In genomic region chr4:184853385-184853784, GRCh38 we compare ENCODE assay signal across 23 cellular contexts.
"Had no signal": no experiment of that assay in that cellular context is flagged by ENCODE, and none has a peak within 500 bp of the region (broad histone marks: within the 10 kb centered on the region; RNA-seq: fewer than 3 reads in every experiment).

No MANE protein-coding gene starts in this region.

- DNase-seq: Kasumi-1, MM.1S, NCI-H1092 treated with DMSO at 0.1 percent for 48 hours, NCI-H1436, NCI-H187, NCI-H2029, NCI-H2081 treated with DMSO at 0.1 percent for 48 hours, NCI-H2171, NCI-H226, NCI-H446, NCI-H510A, NCI-H524 treated with DMSO at 0.1 percent for 48 hours, NCI-H69, NCI-H774, Right ventricle myocardium superior, RPMI8226, SIG-M5, SK-N-SH had no signal

- H3K36me3 Mint-ChIP-seq: IgD-negative memory B cell had no signal

- FAIRE-seq: HepG2, K562, RCC 7860 had no signal

- ATAC-seq: HepG2, K562 had no signal

- H3K27me3 Mint-ChIP-seq: IgD-negative memory B cell had no signal

- H3K4me3 ChIP-seq: K562 had no signal

- H3K9me3 Mint-ChIP-seq: IgD-negative memory B cell had no signal

- H3K27ac ChIP-seq: KMS-11 had no signal

- H3K9me3 ChIP-seq: SK-N-SH had no signal
